ENCODE assay signal across 17 cellular contexts in genomic region chr13:21012841-21013681, GRCh38. TPM values are rescaled to one million over a fixed set of nuclear protein-coding genes. Genes with fewer than 3 reads are reported as not detected.
DNase-seq lines count a peak whose midpoint lies in the region; ATAC-seq and TF ChIP-seq lines count a peak whose summit lies in the region.
"Had no signal": no experiment of that assay in that cellular context is flagged by ENCODE, and none has a peak within 500 bp of the region (broad histone marks: within the 10 kb centered on the region; RNA-seq: fewer than 3 reads in every experiment).

No MANE protein-coding gene starts in this region.

- no peaks in the 10 kb centered on the region for H3K9me3 Mint-ChIP-seq in activated naive CD8-positive, alpha-beta T cell treated with anti-CD3 and anti-CD28 coated beads, Interleukin-2, amount 50 U/mL, for 24 hours
- H3K9me3 Mint-ChIP-seq: type B pancreatic cell had no signal

- TF ChIP-seq CTCF in AG10803 (conservative IDR thresholded peaks at IDR 0.05; ENCODE audit: low read length) (no peak), body of pancreas (IDR thresholded peaks at IDR 0.05) (no peak), right atrium auricular region (IDR thresholded peaks at IDR 0.05) (no peak)

- peaks cover 24% of the 10 kb centered on the region for H3K4me1 Mint-ChIP-seq in activated naive CD8-positive, alpha-beta T cell treated with anti-CD3 and anti-CD28 coated beads, Interleukin-2, amount 50 U/mL, for 24 hours

- H3K27me3 Mint-ChIP-seq in activated naive CD8-positive, alpha-beta T cell treated with anti-CD3 and anti-CD28 coated beads, Interleukin-2, amount 50 U/mL, for 24 hours = no peaks in the 10 kb centered on the region
- H3K27me3 Mint-ChIP-seq: progenitor cell of endocrine pancreas, type B pancreatic cell had no signal

- H3K27ac ChIP-seq in body of pancreas (peak overlapping the region in 2 of 4 donors; percentile 33 to 43), right atrium auricular region (peak overlapping the region; percentile 67 to 75), rectal smooth muscle tissue (ENCODE audit: low read depth, low read length) (peak overlapping the region; percentile 11)
- H3K27ac ChIP-seq: lower lobe of right lung had no signal

- intact Hi-C loops in body of pancreas (cut with DNase I) = no loop called here

- no peaks in the 10 kb centered on the region for H3K9me3 ChIP-seq in body of pancreas
- no peaks in the 10 kb centered on the region for H3K9me3 ChIP-seq in right atrium auricular region
- H3K9me3 ChIP-seq: lower lobe of right lung had no signal

- no peaks in the 10 kb centered on the region for H3K36me3 Mint-ChIP-seq in activated naive CD8-positive, alpha-beta T cell treated with anti-CD3 and anti-CD28 coated beads, Interleukin-2, amount 50 U/mL, for 24 hours (ENCODE audit: low read depth)

- H3K4me1 ChIP-seq in body of pancreas (peaks cover 52% of the 10 kb centered on the region), right atrium auricular region (peaks cover 0 to 85% of the 10 kb centered on the region in 2 donors), rectal smooth muscle tissue (ENCODE audit: control insufficient read depth, insufficient read depth, low read length) (peaks cover 44% of the 10 kb centered on the region)

- H3K4me3 Mint-ChIP-seq in activated naive CD8-positive, alpha-beta T cell treated with anti-CD3 and anti-CD28 coated beads, Interleukin-2, amount 50 U/mL, for 24 hours = no peak overlapping the region
- H3K4me3 Mint-ChIP-seq: T-helper 1 cell treated with Interleukin-12 subunit alpha and Interleukin-12 subunit beta and Interleukin-4 antibody, amounts not matched to agents 30 μg/mL and 1 μg/mL, for 36 hours; type B pancreatic cell had no signal

- 26 to 32% methylated on average over 5 of the region's 5 CpGs for WGBS in body of pancreas, 2 donors

- H3K27me3 ChIP-seq in body of pancreas (no peaks in the 10 kb centered on the region), right atrium auricular region (no peaks in the 10 kb centered on the region), rectal smooth muscle tissue (ENCODE audit: control insufficient read depth, insufficient read depth, low read length) (no peaks in the 10 kb centered on the region)

- no peak overlapping the region for H3K9ac ChIP-seq in rectal smooth muscle tissue (ENCODE audit: low read length)

- H3K36me3 ChIP-seq in body of pancreas (replicated peaks in 1 of 2; ENCODE audit: insufficient read depth in 1 of 2, low read depth in 2 of 2) = no peaks in the 10 kb centered on the region
- H3K36me3 ChIP-seq in right atrium auricular region = no peaks in the 10 kb centered on the region
- no peaks in the 10 kb centered on the region for H3K36me3 ChIP-seq in rectal smooth muscle tissue (ENCODE audit: control insufficient read depth, insufficient read depth, low read length)
- H3K36me3 ChIP-seq: lower lobe of right lung had no signal

- peak; percentile 35 for DNase-seq in AG10803 (ENCODE audit: low read depth)
- peak in 3 of 4 donors; percentile 37 to 49 (median 38) for DNase-seq in body of pancreas
- no peak for DNase-seq in right atrium auricular region (ENCODE audit: low spot score)
- DNase-seq in activated CD4-positive, alpha-beta T cell treated with anti-CD3 and anti-CD28 coated beads for 4 hours = no peak
- DNase-seq in UCSD-AML1 (lab: John Stamatoyannopoulos, UW; ENCODE audit: unreplicated experiment) = no peak
- no peak for DNase-seq in stimulated activated naive CD4-positive, alpha-beta T cell treated with Interleukin-2 at 50 U/mL for 16 hours (lab: John Stamatoyannopoulos, UW)
- DNase-seq in activated naive CD8-positive, alpha-beta T cell treated with anti-CD3 and anti-CD28 coated beads, Interleukin-2, amount 50 U/mL, for 24 hours = no peak
- DNase-seq: activated CD4-positive, alpha-beta T cell treated with anti-CD3 and anti-CD28 coated beads, Interleukin-2, amount 50 U/mL, for 4 hours; activated gamma-delta T cell treated with Interleukin-2 at 50 U/mL for 16 hours; foreskin melanocyte; lower lobe of right lung; NCI-H2029 treated with DMSO at 0.1 percent for 48 hours had no signal

- H3K4me3 ChIP-seq in AG10803 (ENCODE audit: low read length) (no peak overlapping the region), body of pancreas (no peak overlapping the region), right atrium auricular region (no peak overlapping the region), rectal smooth muscle tissue (ENCODE audit: low read length) (no peak overlapping the region)
- H3K4me3 ChIP-seq: K562, lower lobe of right lung had no signal

- no peak for TF ChIP-seq POLR2A in body of pancreas (IDR thresholded peaks at IDR 0.05)

- no peak overlapping the region for H3K27ac Mint-ChIP-seq in activated naive CD8-positive, alpha-beta T cell treated with anti-CD3 and anti-CD28 coated beads, Interleukin-2, amount 50 U/mL, for 24 hours
- H3K27ac Mint-ChIP-seq: progenitor cell of endocrine pancreas; T-helper 1 cell treated with Interleukin-12 subunit alpha and Interleukin-12 subunit beta and Interleukin-4 antibody, amounts not matched to agents 30 μg/mL and 1 μg/mL, for 36 hours; type B pancreatic cell had no signal

- ATAC-seq in body of pancreas = no peak
- ATAC-seq in activated naive CD8-positive, alpha-beta T cell treated with anti-CD3 and anti-CD28 coated beads, Interleukin-2, amount 50 U/mL, for 24 hours = no peak
- ATAC-seq: K562, lower lobe of right lung had no signal

RNA-seq across cellular contexts. Expression of gene LATS2, which starts 48.3 kb away (rescaled TPM):
- total RNA-seq in body of pancreas (10 to 100 TPM; 12.2 to 17.5 TPM), right atrium auricular region (10 to 100 TPM; 20.9 to 33.3 TPM)

Comparison
In these comparisons a context has a peak if more than half of its experiments do, and no peak if none do; other contexts are left out.
1. DNase-seq: peak in AG10803 (single experiment) and body of pancreas (3 of 4); none in right atrium auricular region (single experiment), activated CD4-positive, alpha-beta T cell treated with anti-CD3 and anti-CD28 coated beads for 4 hours (0 of 2), UCSD-AML1 (single experiment), stimulated activated naive CD4-positive, alpha-beta T cell treated with Interleukin-2 at 50 U/mL for 16 hours (single experiment) and activated naive CD8-positive, alpha-beta T cell treated with anti-CD3 and anti-CD28 coated beads, Interleukin-2, amount 50 U/mL, for 24 hours (single experiment).